In genomic region chr2:152127628-152128027, GRCh38 we compare ENCODE assay signal across 21 cellular contexts. TPM values are rescaled to one million over a fixed set of nuclear protein-coding genes. Genes with fewer than 3 reads are reported as not detected.
DNase-seq lines count a peak whose midpoint lies in the region; ATAC-seq lines count a peak whose summit lies in the region.
"Had no signal": no experiment of that assay in that cellular context is flagged by ENCODE, and none has a peak within 500 bp of the region (broad histone marks: within the 10 kb centered on the region; RNA-seq: fewer than 3 reads in every experiment).

No MANE protein-coding gene starts in this region.

- ATAC-seq in HG02642 (IDR thresholded peaks at IDR 0.05; ENCODE audit: poor library complexity, unreplicated experiment), result no peak

- peak overlapping the region in 5 of 6 donors; percentile 18 to 83 (median 60) for H3K27ac Mint-ChIP-seq in immature natural killer cell
- H3K27ac Mint-ChIP-seq: HFFc6 had no signal

- H3K36me3 ChIP-seq in SK-N-MC (ENCODE audit: insufficient read depth, low read length), result 0 out of 2 replicates have a peak, but pooled peaks cover 4% of the 10 kb centered on the region

- H3K4me3 Mint-ChIP-seq in immature natural killer cell, result no peak overlapping the region
- H3K4me3 Mint-ChIP-seq: CD4-positive, alpha-beta memory T cell; HFFc6 had no signal

- H3K27me3 Mint-ChIP-seq in immature natural killer cell (ENCODE audit: low read depth in 3 of 3), result no peaks in the 10 kb centered on the region
- H3K27me3 Mint-ChIP-seq: CD4-positive, alpha-beta memory T cell had no signal

- no peaks in the 10 kb centered on the region for H3K9me3 Mint-ChIP-seq in immature natural killer cell
- H3K9me3 Mint-ChIP-seq: CD4-positive, alpha-beta memory T cell; HFFc6 had no signal

- no peaks in the 10 kb centered on the region for H3K9me3 ChIP-seq in SK-N-MC (ENCODE audit: low read depth, low read length)
- H3K9me3 ChIP-seq: BLaER1 treated with 17β-estradiol and CSF1 and Interleukin-3, amounts not matched to agents 10 nM and 100 nM had no signal

- DNase-seq in DMS 273 (lab: John Stamatoyannopoulos, UW; ENCODE audit: unreplicated experiment) (peak; percentile 11), DMS 273 treated with DMSO at 0.1 percent for 48 hours (lab: John Stamatoyannopoulos, UW) (no peak), SK-N-MC (ENCODE audit: low read depth, low spot score) (peak; percentile 32), immature natural killer cell (no peak), skeletal muscle cell (ENCODE audit: low read depth) (peak; percentile 4), middle frontal gyrus (ENCODE audit: extremely low spot score, low spot score) (no peak)
- DNase-seq in activated naive CD4-positive, alpha-beta T cell (lab: John Stamatoyannopoulos, UW), result no peak
- DNase-seq: CD4-positive, alpha-beta memory T cell; EL; H7; HFFc6; Karpas-422; MV-4-11; NCI-H1694; NCI-H2081; NCI-H446; NCI-H526 treated with DMSO at 0.1 percent for 48 hours; Right ventricle myocardium superior had no signal

- peak overlapping the region; percentile 55 for H3K27ac ChIP-seq in SK-N-MC
- H3K27ac ChIP-seq: 22Rv1; BLaER1 treated with 17β-estradiol and CSF1 and Interleukin-3, amounts not matched to agents 10 nM and 100 nM had no signal

- H3K4me1 Mint-ChIP-seq in immature natural killer cell, result peaks cover 11 to 26% of the 10 kb centered on the region in 2 donors

- peaks cover 17 to 19% (median 17%) of the 10 kb centered on the region in 3 donors for H3K36me3 Mint-ChIP-seq in immature natural killer cell

- H3K4me3 ChIP-seq in SK-N-MC, result no peak overlapping the region
- no peak overlapping the region for H3K4me3 ChIP-seq in skeletal muscle cell (ENCODE audit: low read depth, low read length)
- H3K4me3 ChIP-seq: BLaER1 treated with 17β-estradiol and CSF1 and Interleukin-3, amounts not matched to agents 10 nM and 100 nM had no signal

- no peak overlapping the region for H3K9ac ChIP-seq in SK-N-MC (ENCODE audit: insufficient read length)
- H3K9ac ChIP-seq: BLaER1 treated with 17β-estradiol and CSF1 and Interleukin-3, amounts not matched to agents 10 nM and 100 nM had no signal

RNA-seq across cellular contexts. Expression of gene CACNB4, which starts 28.8 kb away (rescaled TPM):
- under 1 TPM in 1 of 3 donors, not detected in 2; 0.11 TPM for polyA plus RNA-seq in immature natural killer cell
- polyA plus RNA-seq: CD4-positive, alpha-beta memory T cell had no signal

RNA-seq across cellular contexts. Expression of gene STAM2, which starts 47.9 kb away (rescaled TPM):
- 1 to 10 TPM; 3.9 to 6.6 (median 5.6) TPM for polyA plus RNA-seq in immature natural killer cell

Comparison
In these comparisons a context has a peak if more than half of its experiments do, and no peak if none do; other contexts are left out.
1. DNase-seq: peak in DMS 273 (single experiment), SK-N-MC (single experiment) and skeletal muscle cell (single experiment); none in DMS 273 treated with DMSO at 0.1 percent for 48 hours (single experiment), immature natural killer cell (0 of 3), middle frontal gyrus (single experiment) and activated naive CD4-positive, alpha-beta T cell (0 of 4).